ENCODE assay signal across 13 cellular contexts in the genomic region with DNA sequence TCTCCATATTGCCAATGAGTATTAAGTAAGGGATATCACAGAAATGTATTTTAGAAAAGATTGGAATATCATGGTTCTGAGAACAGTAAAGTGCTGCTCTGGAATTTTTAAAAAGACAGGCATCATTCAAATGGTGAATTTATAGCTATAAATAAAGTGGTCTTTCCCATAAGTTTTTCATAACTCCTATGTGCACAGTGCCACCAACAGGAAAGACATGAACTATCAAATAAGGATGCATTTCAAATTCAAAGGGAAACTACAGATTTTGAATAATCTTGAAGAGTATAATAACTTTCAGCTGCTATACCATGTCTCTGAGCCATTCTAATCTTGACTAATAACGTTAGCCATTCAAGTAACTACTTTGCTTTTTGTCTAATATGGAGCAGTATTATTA.
A peak's percentile ranks its signal among the peaks of the same experiment; 100 is the strongest.
DNase-seq lines count a peak whose midpoint lies in the region; ATAC-seq and TF ChIP-seq lines count a peak whose summit lies in the region.
"Had no signal": no experiment of that assay in that cellular context is flagged by ENCODE, and none has a peak within 500 bp of the region (broad histone marks: within the 10 kb centered on the region; RNA-seq: fewer than 3 reads in every experiment).

No MANE protein-coding gene starts in this region.

- H3K4me1 Mint-ChIP-seq in MCF 10A (ENCODE audit: insufficient read depth, unreplicated experiment) (peaks cover 6% of the 10 kb centered on the region), type B pancreatic cell (ENCODE audit: unreplicated experiment) (no peaks in the 10 kb centered on the region)
- H3K4me1 Mint-ChIP-seq in activated CD4-positive, alpha-beta T cell treated with anti-CD3 and anti-CD28 coated beads, Interleukin-2, amount 10 ng/mL, durations not matched to agents 7 days and 5 days, result no peaks in the 10 kb centered on the region

- H3K9ac ChIP-seq in fibroblast of lung (ENCODE audit: insufficient read depth, low read length), result no peak overlapping the region
- H3K9ac ChIP-seq: KMS-11 had no signal

- H3K36me3 Mint-ChIP-seq in MCF 10A (ENCODE audit: insufficient read depth, unreplicated experiment) (no peaks in the 10 kb centered on the region), type B pancreatic cell (no peaks in the 10 kb centered on the region)
- no peaks in the 10 kb centered on the region for H3K36me3 Mint-ChIP-seq in activated CD4-positive, alpha-beta T cell treated with anti-CD3 and anti-CD28 coated beads, Interleukin-2, amount 10 ng/mL, durations not matched to agents 7 days and 5 days (ENCODE audit: low read depth)
- H3K36me3 Mint-ChIP-seq: naive thymus-derived CD4-positive, alpha-beta T cell had no signal

- intact Hi-C loops in MCF 10A (cut with micrococcal nuclease) (loop anchor here (5.0 kb wide), 1 partner anchor 371 kb away; no protein-coding TSS in a partner anchor), breast epithelium (cut with DNase I; ENCODE audit: low total_unique reads) (no loop called here), Panc1 (cut with micrococcal nuclease; ENCODE audit: unreplicated experiment) (loop anchor here (1.0 to 2.0 kb wide), 2 partner anchors 33 to 437 kb away; no protein-coding TSS in a partner anchor)

- no peaks in the 10 kb centered on the region for H4K20me1 ChIP-seq in fibroblast of lung (ENCODE audit: control insufficient read depth, extremely low read depth, insufficient read depth, low read length)

- H3K79me2 ChIP-seq in fibroblast of lung (ENCODE audit: control insufficient read depth, insufficient read depth, low read length), result no peaks in the 10 kb centered on the region

- H3K36me3 ChIP-seq in breast epithelium (no peaks in the 10 kb centered on the region), Panc1 (ENCODE audit: control insufficient read depth, insufficient read depth, low read length) (no peaks in the 10 kb centered on the region), fibroblast of lung (ENCODE audit: control insufficient read depth, insufficient read depth, low read length) (no peaks in the 10 kb centered on the region)
- H3K36me3 ChIP-seq: adrenal gland had no signal

- H3K27ac Mint-ChIP-seq in MCF 10A (ENCODE audit: low read depth, unreplicated experiment), result no peak overlapping the region
- H3K27ac Mint-ChIP-seq in type B pancreatic cell, result no peak overlapping the region
- H3K27ac Mint-ChIP-seq in activated CD4-positive, alpha-beta T cell treated with anti-CD3 and anti-CD28 coated beads, Interleukin-2, amount 10 ng/mL, durations not matched to agents 7 days and 5 days, result no peak overlapping the region
- H3K27ac Mint-ChIP-seq: naive thymus-derived CD4-positive, alpha-beta T cell had no signal

- TF ChIP-seq CTCF in MCF 10A (IDR thresholded peaks at IDR 0.05; ENCODE audit: unreplicated experiment) (peak; percentile 20), breast epithelium (IDR thresholded peaks at IDR 0.05) (no peak), Panc1 (IDR thresholded peaks at IDR 0.05) (peak; percentile 57; the same call in 1 of the 2 replicates), fibroblast of lung (conservative IDR thresholded peaks at IDR 0.05 in 1 of 2, IDR thresholded peaks at IDR 0.05 in 1 of 2; ENCODE audit: low read depth in 1 of 2, low read length in 2 of 2) (peak in 1 of 2 donors; percentile 51), type B pancreatic cell (conservative IDR thresholded peaks at IDR 0.05) (peak; percentile 43)

- H3K9me3 Mint-ChIP-seq in MCF 10A (ENCODE audit: unreplicated experiment), result no peaks in the 10 kb centered on the region
- no peaks in the 10 kb centered on the region for H3K9me3 Mint-ChIP-seq in type B pancreatic cell
- no peaks in the 10 kb centered on the region for H3K9me3 Mint-ChIP-seq in activated CD4-positive, alpha-beta T cell treated with anti-CD3 and anti-CD28 coated beads, Interleukin-2, amount 10 ng/mL, durations not matched to agents 7 days and 5 days
- H3K9me3 Mint-ChIP-seq: naive thymus-derived CD4-positive, alpha-beta T cell had no signal

- no peaks in the 10 kb centered on the region for H3K9me3 ChIP-seq in breast epithelium
- no peaks in the 10 kb centered on the region for H3K9me3 ChIP-seq in Panc1 (ENCODE audit: control insufficient read depth, insufficient read depth, low read depth, low read length)
- no peaks in the 10 kb centered on the region for H3K9me3 ChIP-seq in fibroblast of lung (ENCODE audit: control insufficient read depth, insufficient read depth, low read depth, low read length)
- H3K9me3 ChIP-seq: adrenal gland had no signal

- CTCF ChIA-PET in MCF 10A (lab: Yijun Ruan, JAX), result interaction anchor here (0.7 to 1.4 kb wide), 11 partner anchors 10 to 855 kb away, joined by 3 to 6 read pairs (median 4); no protein-coding TSS in a partner anchor
- CTCF ChIA-PET in Panc1 (lab: Charles Lee), result no interaction called here
- CTCF ChIA-PET in activated CD4-positive, alpha-beta T cell treated with anti-CD3 and anti-CD28 coated beads, Interleukin-2, amount 10 ng/mL, durations not matched to agents 7 days and 5 days (lab: Charles Lee), result no interaction called here

- TF ChIP-seq POLR2A in breast epithelium (IDR thresholded peaks at IDR 0.05), result no peak

- no peak overlapping the region for H3K27ac ChIP-seq in breast epithelium
- H3K27ac ChIP-seq in Panc1 (ENCODE audit: low read length), result no peak overlapping the region; the same call in 1 of the 2 replicates
- no peak overlapping the region for H3K27ac ChIP-seq in fibroblast of lung (ENCODE audit: insufficient read depth, low read length)
- H3K27ac ChIP-seq: adrenal gland, KMS-11 had no signal

- no peaks in the 10 kb centered on the region for H3K27me3 ChIP-seq in breast epithelium
- H3K27me3 ChIP-seq in Panc1 (ENCODE audit: control insufficient read depth, insufficient read depth, low read length), result no peaks in the 10 kb centered on the region
- H3K27me3 ChIP-seq in fibroblast of lung (ENCODE audit: control insufficient read depth, insufficient read depth, low read length), result no peaks in the 10 kb centered on the region
- H3K27me3 ChIP-seq: adrenal gland had no signal

- BruUV-seq in MCF 10A (replicated peaks; lab: Mats Ljungman, UMichigan), result no TSS peak
- BruUV-seq in Panc1 (replicated peaks; lab: Mats Ljungman, UMichigan), result no TSS peak

- no peaks in the 10 kb centered on the region for H3K4me1 ChIP-seq in breast epithelium
- no peaks in the 10 kb centered on the region; the same call in 1 of the 2 replicates for H3K4me1 ChIP-seq in Panc1 (ENCODE audit: control insufficient read depth, insufficient read depth, low read length)
- H3K4me1 ChIP-seq in fibroblast of lung (ENCODE audit: control insufficient read depth, extremely low read depth, insufficient read depth, low read length), result no peaks in the 10 kb centered on the region
- H3K4me1 ChIP-seq: adrenal gland had no signal

- H3K27me3 Mint-ChIP-seq in MCF 10A (ENCODE audit: insufficient read depth, unreplicated experiment), result peaks cover 44% of the 10 kb centered on the region
- no peaks in the 10 kb centered on the region for H3K27me3 Mint-ChIP-seq in type B pancreatic cell
- no peaks in the 10 kb centered on the region for H3K27me3 Mint-ChIP-seq in activated CD4-positive, alpha-beta T cell treated with anti-CD3 and anti-CD28 coated beads, Interleukin-2, amount 10 ng/mL, durations not matched to agents 7 days and 5 days

- in situ Hi-C loops in Panc1 (cut with HindIII; ENCODE audit: low pct_unique_long_range_greater_than_20kb, low sequenced_read_pairs), result no loop called here

- H2AFZ ChIP-seq in fibroblast of lung (ENCODE audit: low read length), result no peak overlapping the region

- POLR2A ChIA-PET in MCF 10A (lab: Yijun Ruan, JAX), result no interaction called here
- POLR2A ChIA-PET in Panc1 (lab: Charles Lee), result no interaction called here
- POLR2A ChIA-PET in activated CD4-positive, alpha-beta T cell treated with anti-CD3 and anti-CD28 coated beads, Interleukin-2, amount 10 ng/mL, durations not matched to agents 7 days and 5 days (lab: Charles Lee), result no interaction called here

- DNase-seq in MCF 10A (ENCODE audit: unreplicated experiment) (peak; percentile 13), breast epithelium (ENCODE audit: low spot score in 2 of 2) (no peak), Panc1 (ENCODE audit: low read depth, low spot score) (no peak), fibroblast of lung (ENCODE audit: low read depth in 2 of 2) (peak; percentile 15 to 46), type B pancreatic cell (ENCODE audit: extremely low spot score, unreplicated experiment) (no peak), NCI-H2196 treated with DMSO at 0.1 percent for 48 hours (lab: John Stamatoyannopoulos, UW; ENCODE audit: unreplicated experiment) (no peak)
- no peak for DNase-seq in activated CD4-positive, alpha-beta T cell treated with anti-CD3 and anti-CD28 coated beads, Interleukin-2, amount 10 ng/mL, durations not matched to agents 7 days and 5 days
- DNase-seq: activated CD4-positive, alpha-beta T cell treated with anti-CD3 and anti-CD28 coated beads, Interleukin-2, amount 50 U/mL, for 4 hours; adrenal gland; hypothalamus; naive thymus-derived CD4-positive, alpha-beta T cell had no signal

- H3K4me3 Mint-ChIP-seq in MCF 10A (ENCODE audit: unreplicated experiment) (no peak overlapping the region), type B pancreatic cell (no peak overlapping the region)
- no peak overlapping the region for H3K4me3 Mint-ChIP-seq in activated CD4-positive, alpha-beta T cell treated with anti-CD3 and anti-CD28 coated beads, Interleukin-2, amount 10 ng/mL, durations not matched to agents 7 days and 5 days
- H3K4me3 Mint-ChIP-seq: naive thymus-derived CD4-positive, alpha-beta T cell had no signal

- H3K4me3 ChIP-seq in breast epithelium (no peak overlapping the region), Panc1 (ENCODE audit: low read depth in 2 of 2, low read length in 2 of 2) (no peak overlapping the region), fibroblast of lung (replicated peaks in 1 of 4; ENCODE audit: control extremely low read depth in 1 of 4, insufficient read depth in 1 of 4, low read depth in 3 of 4, low read length in 4 of 4) (no peak overlapping the region)
- H3K4me3 ChIP-seq: adrenal gland had no signal

- ATAC-seq in Panc1 (no peak), GM19397 (IDR thresholded peaks at IDR 0.05; ENCODE audit: unreplicated experiment) (no peak)
- ATAC-seq: naive thymus-derived CD4-positive, alpha-beta T cell had no signal

- no peak overlapping the region for H3K4me2 ChIP-seq in fibroblast of lung (ENCODE audit: extremely low read depth, insufficient read depth, low read length)
- H3K4me2 ChIP-seq: KMS-11 had no signal

Comparison
In these comparisons a context has a peak if more than half of its experiments do, and no peak if none do; other contexts are left out.
1. DNase-seq: peak in MCF 10A (single experiment) and fibroblast of lung (2 of 2); none in breast epithelium (0 of 2), Panc1 (single experiment), type B pancreatic cell (single experiment), activated CD4-positive, alpha-beta T cell treated with anti-CD3 and anti-CD28 coated beads, Interleukin-2, amount 10 ng/mL, durations not matched to agents 7 days and 5 days (single experiment) and NCI-H2196 treated with DMSO at 0.1 percent for 48 hours (single experiment).
2. CTCF ChIP-seq: peak in MCF 10A (single experiment), Panc1 (single experiment) and type B pancreatic cell (single experiment); none in breast epithelium (0 of 3).